Comparison of ENCODE assay signal across 23 cellular contexts in the genomic region with DNA sequence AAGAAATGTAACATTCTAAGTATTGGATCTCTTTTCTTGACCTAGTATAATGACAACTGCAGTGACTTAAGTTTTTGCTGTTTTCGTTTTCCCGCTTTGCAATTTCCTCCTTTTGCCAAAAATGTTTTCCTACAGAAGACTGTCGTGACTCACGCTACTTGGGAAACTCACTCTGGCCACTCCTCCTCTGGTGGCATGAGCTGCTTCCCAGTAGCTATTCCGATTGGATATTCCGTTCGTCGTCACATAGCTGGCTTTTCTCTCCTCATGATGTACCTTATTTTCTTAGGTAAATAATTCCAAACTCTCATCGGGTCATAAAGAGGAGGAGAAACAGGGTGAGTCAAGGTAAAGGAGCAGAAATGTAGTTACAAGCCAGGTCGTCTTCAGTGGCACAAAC.
DNase-seq lines count a peak whose midpoint lies in the region; ATAC-seq and TF ChIP-seq lines count a peak whose summit lies in the region.
"Had no signal": no experiment of that assay in that cellular context is flagged by ENCODE, and none has a peak within 500 bp of the region (broad histone marks: within the 10 kb centered on the region; RNA-seq: fewer than 3 reads in every experiment).

No MANE protein-coding gene starts in this region.

- no peak overlapping the region for H3K4me3 ChIP-seq in AG10803 (ENCODE audit: low read length)
- H3K4me3 ChIP-seq in epithelial cell of esophagus (ENCODE audit: low read length): no peak overlapping the region
- no peak overlapping the region for H3K4me3 ChIP-seq in vagina
- H3K4me3 ChIP-seq: lower lobe of right lung, Peyer's patch, psoas muscle, SJSA1, suprapubic skin had no signal

- H3K27me3 ChIP-seq in vagina: no peaks in the 10 kb centered on the region
- H3K27me3 ChIP-seq: Peyer's patch, SJSA1, suprapubic skin had no signal

- H3K27me3 Mint-ChIP-seq in nephron progenitor cell (ENCODE audit: low read depth, poor library complexity): no peaks in the 10 kb centered on the region
- H3K27me3 Mint-ChIP-seq: activated CD4-positive, alpha-beta T cell treated with anti-CD3 and anti-CD28 coated beads for 36 hours; B cell; brain; dendritic cell treated with granulocyte-macrophage colony-stimulating factor and Interleukin-4, amounts not matched to agents 40 ng/mL and 50 ng/mL, for 4 days; IgD-negative memory B cell had no signal

- H3K4me3 Mint-ChIP-seq in nephron progenitor cell: no peak overlapping the region
- H3K4me3 Mint-ChIP-seq: activated CD4-positive, alpha-beta T cell treated with anti-CD3 and anti-CD28 coated beads for 36 hours; B cell; brain; dendritic cell treated with granulocyte-macrophage colony-stimulating factor and Interleukin-4, amounts not matched to agents 40 ng/mL and 50 ng/mL, for 4 days; IgD-negative memory B cell; T-helper 1 cell treated with Interleukin-12 subunit alpha and Interleukin-12 subunit beta and Interleukin-4 antibody, amounts not matched to agents 30 μg/mL and 1 μg/mL, for 36 hours had no signal

- intact Hi-C loops in vagina (cut with DNase I): no loop called here

- no peaks in the 10 kb centered on the region for H3K4me1 ChIP-seq in vagina
- H3K4me1 ChIP-seq: Caco-2, lower lobe of right lung, Peyer's patch, psoas muscle, SJSA1, suprapubic skin had no signal

- H3K27ac ChIP-seq in vagina: no peak overlapping the region
- H3K27ac ChIP-seq: lower lobe of right lung, Peyer's patch, psoas muscle, SJSA1, suprapubic skin had no signal

- TF ChIP-seq CTCF in AG10803 (conservative IDR thresholded peaks at IDR 0.05; ENCODE audit: low read length) (no peak), epithelial cell of esophagus (IDR thresholded peaks at IDR 0.05; ENCODE audit: insufficient read depth, low read depth, low read length, missing control alignments) (no peak), nephron progenitor cell (IDR thresholded peaks at IDR 0.05) (no peak), vagina (IDR thresholded peaks at IDR 0.05) (no peak)

- ATAC-seq in HG02759 (IDR thresholded peaks at IDR 0.05; ENCODE audit: unreplicated experiment): no peak
- ATAC-seq: activated CD4-positive, alpha-beta T cell treated with anti-CD3 and anti-CD28 coated beads for 36 hours; lower lobe of right lung had no signal

- TF ChIP-seq POLR2A in vagina (IDR thresholded peaks at IDR 0.05): no peak

- H3K9me3 Mint-ChIP-seq in nephron progenitor cell: no peaks in the 10 kb centered on the region
- H3K9me3 Mint-ChIP-seq: brain; dendritic cell treated with granulocyte-macrophage colony-stimulating factor and Interleukin-4, amounts not matched to agents 40 ng/mL and 50 ng/mL, for 4 days; IgD-negative memory B cell; T-helper 1 cell treated with Interleukin-12 subunit alpha and Interleukin-12 subunit beta and Interleukin-4 antibody, amounts not matched to agents 30 μg/mL and 1 μg/mL, for 36 hours had no signal

- no peaks in the 10 kb centered on the region for H3K9me3 ChIP-seq in vagina
- H3K9me3 ChIP-seq: Caco-2, lower lobe of right lung, Peyer's patch, psoas muscle, SJSA1, suprapubic skin had no signal

- peaks cover 0 to 55% of the 10 kb centered on the region in 2 donors for H3K36me3 ChIP-seq in vagina

- no peaks in the 10 kb centered on the region for H3K4me1 Mint-ChIP-seq in nephron progenitor cell
- H3K4me1 Mint-ChIP-seq: activated CD4-positive, alpha-beta T cell treated with anti-CD3 and anti-CD28 coated beads for 36 hours; B cell; brain; IgD-negative memory B cell had no signal

- peaks cover 71% of the 10 kb centered on the region for H3K36me3 Mint-ChIP-seq in nephron progenitor cell (ENCODE audit: low read depth)

- peak overlapping the region; percentile 40 for H3K27ac Mint-ChIP-seq in nephron progenitor cell
- H3K27ac Mint-ChIP-seq: activated CD4-positive, alpha-beta T cell treated with anti-CD3 and anti-CD28 coated beads for 36 hours; B cell; dendritic cell treated with granulocyte-macrophage colony-stimulating factor and Interleukin-4, amounts not matched to agents 40 ng/mL and 50 ng/mL, for 4 days; IgD-negative memory B cell; T-helper 1 cell treated with Interleukin-12 subunit alpha and Interleukin-12 subunit beta and Interleukin-4 antibody, amounts not matched to agents 30 μg/mL and 1 μg/mL, for 36 hours had no signal

- peak; percentile 71 for DNase-seq in AG10803 (ENCODE audit: low read depth)
- peak; percentile 62 for DNase-seq in GM04504 (ENCODE audit: low read depth)
- peak; percentile 77 for DNase-seq in epithelial cell of esophagus (ENCODE audit: low read depth)
- DNase-seq in nephron progenitor cell: no peak
- DNase-seq in H4 (ENCODE audit: low spot score): no peak
- DNase-seq in C1 segment of cervical spinal cord (lab: John Stamatoyannopoulos, UW): no peak
- DNase-seq in vagina (ENCODE audit: extremely low spot score in 2 of 2): no peak
- DNase-seq: activated CD4-positive, alpha-beta T cell treated with anti-CD3 and anti-CD28 coated beads for 36 hours; Caco-2; EL; lower lobe of right lung; NCI-H1436 treated with DMSO at 0.1 percent for 48 hours; NCI-H510A; Peyer's patch; psoas muscle had no signal

Comparison
In these comparisons a context has a peak if more than half of its experiments do, and no peak if none do; other contexts are left out.
1. DNase-seq: peak in AG10803 (single experiment), GM04504 (single experiment) and epithelial cell of esophagus (single experiment); none in nephron progenitor cell (single experiment), H4 (single experiment), C1 segment of cervical spinal cord (0 of 14) and vagina (0 of 2).